ENCODE assay signal across 8 cellular contexts in the genomic region with DNA sequence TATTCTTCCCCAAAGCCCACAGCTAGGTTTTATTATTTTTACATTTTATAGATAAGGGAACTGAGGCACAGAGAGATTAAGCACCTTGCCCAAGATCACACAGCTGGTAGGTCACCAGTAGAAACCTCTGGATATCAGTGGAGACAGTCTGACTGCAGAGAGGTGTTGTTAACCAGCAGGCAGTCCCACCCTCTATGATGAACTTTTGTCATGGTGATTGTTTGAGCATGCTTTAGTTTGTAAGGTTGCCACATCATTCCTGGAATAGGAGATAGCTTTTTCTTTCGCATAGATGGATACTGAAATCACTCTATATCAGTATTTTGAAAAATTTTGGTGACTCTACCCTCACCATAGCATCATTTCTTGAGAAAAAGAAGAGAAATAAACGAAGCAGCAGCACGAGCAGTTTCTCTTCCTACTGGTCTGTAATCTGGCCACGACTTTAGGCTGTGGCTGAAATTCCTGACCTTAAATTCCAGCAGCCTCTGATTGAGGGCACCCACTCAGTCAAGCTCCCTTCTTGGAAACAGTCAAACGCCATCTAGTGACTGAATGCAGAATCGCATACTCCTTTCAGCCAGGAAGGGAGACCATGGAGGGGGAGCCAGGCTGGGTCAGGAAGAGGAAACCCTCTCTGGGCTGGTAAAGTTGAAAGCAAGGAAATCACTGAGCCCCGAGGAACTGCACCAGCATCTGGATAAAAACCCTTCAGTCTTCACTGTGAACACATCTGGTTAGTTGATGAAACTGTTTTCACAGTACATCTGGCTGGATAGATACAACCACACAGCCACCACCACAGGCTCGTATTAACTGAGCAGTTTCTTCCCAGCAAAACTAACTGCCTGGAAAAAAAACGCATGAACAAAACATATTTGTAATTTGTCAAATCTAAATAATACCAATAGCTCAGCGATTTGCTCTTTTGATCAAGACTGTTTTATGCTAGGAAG.
DNase-seq lines count a peak whose midpoint lies in the region; ATAC-seq, FAIRE-seq and TF ChIP-seq lines count a peak whose summit lies in the region.

No MANE protein-coding gene starts in this region.

- H3K36me3 ChIP-seq in CD8-positive, alpha-beta memory T cell (ENCODE audit: insufficient read depth, low read length): no peaks in the 10 kb centered on the region
- H3K36me3 ChIP-seq in osteoblast (ENCODE audit: insufficient read depth, low read length): no peaks in the 10 kb centered on the region

- no peak overlapping the region for H3K4me3 ChIP-seq in CD8-positive, alpha-beta memory T cell (ENCODE audit: low read length)
- no peak overlapping the region for H3K4me3 ChIP-seq in osteoblast (ENCODE audit: insufficient read depth, low read length)

- H3K9me3 Mint-ChIP-seq in CD8-positive, alpha-beta memory T cell: peaks cover 0 to 8% (median 1%) of the 10 kb centered on the region in 5 donors
- H3K9me3 Mint-ChIP-seq in activated T-helper 2 cell treated with anti-CD3 and anti-CD28 coated beads, Interferon-gamma antibody, Interleukin-2, Interleukin-4, amounts not matched to agents 10 μg/mL and 5 μg/mL and 100 μg/mL, durations not matched to agents 14 hours and 24 hours and 36 hours: peaks cover 10% of the 10 kb centered on the region

- no peaks in the 10 kb centered on the region for H4K20me1 ChIP-seq in osteoblast (ENCODE audit: insufficient read depth, low read length)

- intact Hi-C loops in activated T-helper 2 cell treated with anti-CD3 and anti-CD28 coated beads, Interferon-gamma antibody, Interleukin-2, Interleukin-4, amounts not matched to agents 10 μg/mL and 5 μg/mL and 100 μg/mL, durations not matched to agents 14 hours and 24 hours and 36 hours (cut with micrococcal nuclease): loop anchor here (1.0 kb wide), 1 partner anchor 12 kb away; no protein-coding TSS in a partner anchor

- ATAC-seq in HG02885 (IDR thresholded peaks at IDR 0.05; ENCODE audit: poor library complexity, unreplicated experiment): no peak

- H3K27me3 Mint-ChIP-seq in CD8-positive, alpha-beta memory T cell: peaks cover 3 to 5% of the 10 kb centered on the region in 2 donors
- peaks cover 3% of the 10 kb centered on the region for H3K27me3 Mint-ChIP-seq in activated T-helper 2 cell treated with anti-CD3 and anti-CD28 coated beads, Interferon-gamma antibody, Interleukin-2, Interleukin-4, amounts not matched to agents 10 μg/mL and 5 μg/mL and 100 μg/mL, durations not matched to agents 14 hours and 24 hours and 36 hours (ENCODE audit: low read depth)

- no peaks in the 10 kb centered on the region for H3K27me3 ChIP-seq in CD8-positive, alpha-beta memory T cell (ENCODE audit: insufficient read depth, low read length, poor library complexity, severe bottlenecking)
- H3K27me3 ChIP-seq in osteoblast (ENCODE audit: insufficient read depth, low read length): peaks cover 4% of the 10 kb centered on the region

- peak; percentile 32 to 61 (median 47) for DNase-seq in CD8-positive, alpha-beta memory T cell
- DNase-seq in HK-2 (ENCODE audit: unreplicated experiment) (peak; percentile 9), RCC 7860 (ENCODE audit: low spot score) (peak; percentile 35), foreskin melanocyte (peak; percentile 67), osteoblast (ENCODE audit: insufficient read length, low spot score, missing footprints) (peak; percentile 85), ureter (ENCODE audit: low spot score) (peak; percentile 76)
- DNase-seq in activated T-helper 2 cell treated with anti-CD3 and anti-CD28 coated beads, Interferon-gamma antibody, Interleukin-2, Interleukin-4, amounts not matched to agents 10 μg/mL and 5 μg/mL and 100 μg/mL, durations not matched to agents 14 hours and 24 hours and 36 hours (ENCODE audit: low spot score): peak; percentile 30

- no peaks in the 10 kb centered on the region for H3K36me3 Mint-ChIP-seq in CD8-positive, alpha-beta memory T cell
- peaks cover 4% of the 10 kb centered on the region for H3K36me3 Mint-ChIP-seq in activated T-helper 2 cell treated with anti-CD3 and anti-CD28 coated beads, Interferon-gamma antibody, Interleukin-2, Interleukin-4, amounts not matched to agents 10 μg/mL and 5 μg/mL and 100 μg/mL, durations not matched to agents 14 hours and 24 hours and 36 hours (ENCODE audit: low read depth)

- H3K9me3 ChIP-seq in CD8-positive, alpha-beta memory T cell (ENCODE audit: low read length): no peaks in the 10 kb centered on the region
- H3K9me3 ChIP-seq in osteoblast (ENCODE audit: low read depth, low read length): no peaks in the 10 kb centered on the region

- H3K4me2 ChIP-seq in osteoblast (ENCODE audit: insufficient read depth, low read length): peak overlapping the region; percentile 40

- CTCF ChIA-PET in CD8-positive, alpha-beta memory T cell (lab: Charles Lee): interaction anchor here (0.7 to 2.3 kb wide), 18 partner anchors 9 to 397 kb away, joined by 3 to 12 read pairs (median 4); no protein-coding TSS in a partner anchor

- FAIRE-seq in RCC 7860 (lab: Jason Lieb, UNC): no peak

- no peak overlapping the region for H3K4me3 Mint-ChIP-seq in CD8-positive, alpha-beta memory T cell
- H3K4me3 Mint-ChIP-seq in activated T-helper 2 cell treated with anti-CD3 and anti-CD28 coated beads, Interferon-gamma antibody, Interleukin-2, Interleukin-4, amounts not matched to agents 10 μg/mL and 5 μg/mL and 100 μg/mL, durations not matched to agents 14 hours and 24 hours and 36 hours (ENCODE audit: low read depth): no peak overlapping the region

- H2AFZ ChIP-seq in osteoblast (ENCODE audit: low read length): no peak overlapping the region

- H3K4me1 Mint-ChIP-seq in CD8-positive, alpha-beta memory T cell: peaks cover 0 to 4% (median 4%) of the 10 kb centered on the region in 3 donors
- H3K4me1 Mint-ChIP-seq in activated T-helper 2 cell treated with anti-CD3 and anti-CD28 coated beads, Interferon-gamma antibody, Interleukin-2, Interleukin-4, amounts not matched to agents 10 μg/mL and 5 μg/mL and 100 μg/mL, durations not matched to agents 14 hours and 24 hours and 36 hours (ENCODE audit: low read depth): peaks cover 9% of the 10 kb centered on the region

- H3K27ac ChIP-seq in CD8-positive, alpha-beta memory T cell (ENCODE audit: low read depth, low read length): no peak overlapping the region
- no peak overlapping the region for H3K27ac ChIP-seq in osteoblast (ENCODE audit: low read depth, low read length)

- peak overlapping the region in 2 of 8 donors; percentile 22 to 59 for H3K27ac Mint-ChIP-seq in CD8-positive, alpha-beta memory T cell
- H3K27ac Mint-ChIP-seq in activated T-helper 2 cell treated with anti-CD3 and anti-CD28 coated beads, Interferon-gamma antibody, Interleukin-2, Interleukin-4, amounts not matched to agents 10 μg/mL and 5 μg/mL and 100 μg/mL, durations not matched to agents 14 hours and 24 hours and 36 hours: peak overlapping the region; percentile 43

- no peaks in the 10 kb centered on the region for H3K4me1 ChIP-seq in CD8-positive, alpha-beta memory T cell (ENCODE audit: insufficient read depth, low read length)
- peaks cover 8% of the 10 kb centered on the region for H3K4me1 ChIP-seq in osteoblast (ENCODE audit: insufficient read depth, low read length)

- H3K79me2 ChIP-seq in osteoblast (ENCODE audit: insufficient read depth, low read length): no peaks in the 10 kb centered on the region

- POLR2A ChIA-PET in CD8-positive, alpha-beta memory T cell (lab: Charles Lee): no interaction called here

- peak; percentile 97 for TF ChIP-seq CTCF in osteoblast (IDR thresholded peaks at IDR 0.05; ENCODE audit: extremely low read depth, low read depth, low read length)

Comparison
In these comparisons a context has a peak if more than half of its experiments do, and no peak if none do; other contexts are left out.
1. DNase-seq: peak in every context shown above with its lines; median percentile 85 in osteoblast; 76 in ureter; 67 in foreskin melanocyte; 47 in CD8-positive, alpha-beta memory T cell; 35 in RCC 7860; 30 in activated T-helper 2 cell treated with anti-CD3 and anti-CD28 coated beads, Interferon-gamma antibody, Interleukin-2, Interleukin-4, amounts not matched to agents 10 μg/mL and 5 μg/mL and 100 μg/mL, durations not matched to agents 14 hours and 24 hours and 36 hours; 9 in HK-2.